In genomic region chrX:2574271-2574670, GRCh38 we compare ENCODE assay signal across 26 cellular contexts.
"Had no signal": no experiment of that assay in that cellular context is flagged by ENCODE, and none has a peak within 500 bp of the region (broad histone marks: within the 10 kb centered on the region; RNA-seq: fewer than 3 reads in every experiment).

No MANE protein-coding gene starts in this region.

- H3K4me3 Mint-ChIP-seq: naive B cell; naive thymus-derived CD8-positive, alpha-beta T cell; natural killer cell treated with Interleukin-12 subunit alpha and Interleukin-12 subunit beta and Interleukin-15 and Interleukin-18, amount 100 ng/mL, for 72 hours; neural progenitor cell; stimulated activated effector memory CD8-positive, alpha-beta T cell treated with anti-CD3 and anti-CD28 coated beads, Interleukin-12 subunit alpha, Interleukin-12 subunit beta, amount 100 ng/mL, for 72 hours; stimulated activated naive B cell treated with anti-CD40 and anti-IgM and Interleukin-4, amounts not matched to agents 10 μg/mL and 1 μg/mL and 100 μg/mL, for 72 hours; stimulated activated naive CD8-positive, alpha-beta T cell treated with anti-CD3 and anti-CD28 coated beads, Interleukin-15, Interleukin-2, amounts not matched to agents 100 ng/mL and 50 ng/mL, for 24 hours; type B pancreatic cell had no signal

- ATAC-seq: naive thymus-derived CD8-positive, alpha-beta T cell; natural killer cell treated with Interleukin-12 subunit alpha and Interleukin-12 subunit beta and Interleukin-15 and Interleukin-18, amount 100 ng/mL, for 72 hours; pancreas; psoas muscle; right cardiac atrium; right lobe of liver; stimulated activated effector memory CD8-positive, alpha-beta T cell treated with anti-CD3 and anti-CD28 coated beads, Interleukin-12 subunit alpha, Interleukin-12 subunit beta, amount 100 ng/mL, for 72 hours; stimulated activated naive B cell treated with anti-CD40 and anti-IgM and Interleukin-4, amounts not matched to agents 10 μg/mL and 1 μg/mL and 100 μg/mL, for 72 hours; upper lobe of right lung had no signal

- H3K4me1 Mint-ChIP-seq: stimulated activated effector memory CD8-positive, alpha-beta T cell treated with anti-CD3 and anti-CD28 coated beads, Interleukin-12 subunit alpha, Interleukin-12 subunit beta, amount 100 ng/mL, for 72 hours had no signal

- H3K36me3 ChIP-seq: neural progenitor cell, pancreas, right lobe of liver, sigmoid colon, stomach, thoracic aorta, thyroid gland, tibial nerve, upper lobe of right lung, uterus had no signal

- H3K4me1 ChIP-seq: pancreas, psoas muscle, right lobe of liver, sigmoid colon, stomach, thyroid gland, tibial nerve, upper lobe of right lung, uterus had no signal

- H3K9me3 ChIP-seq: pancreas, right lobe of liver, sigmoid colon, stomach, thoracic aorta, thyroid gland, tibial nerve, upper lobe of right lung, uterus had no signal

- H3K4me3 ChIP-seq: neural progenitor cell, pancreas, psoas muscle, right lobe of liver, sigmoid colon, stomach, thoracic aorta, thyroid gland, tibial nerve, upper lobe of right lung, uterus had no signal

- H3K27ac ChIP-seq: neural progenitor cell, pancreas, psoas muscle, right lobe of liver, sigmoid colon, stomach, thoracic aorta, thyroid gland, tibial nerve, upper lobe of right lung, uterus had no signal

- DNase-seq: naive B cell; naive thymus-derived CD8-positive, alpha-beta T cell; occipital lobe; pancreas; psoas muscle; right cardiac atrium; right lobe of liver; sigmoid colon; small intestine; stimulated activated CD4-positive, alpha-beta T cell treated with anti-CD3 and anti-CD28 coated beads, Interleukin-15, amount 100 ng/mL, for 24 hours; stimulated activated CD4-positive, alpha-beta T cell treated with anti-CD3 and anti-CD28 coated beads, Interleukin-2, amount 100 ng/mL, for 24 hours; stimulated activated CD4-positive, alpha-beta T cell treated with anti-CD3 and anti-CD28 coated beads, Interleukin-2, amount 100 ng/mL, for 48 hours; stimulated activated CD4-positive, alpha-beta T cell treated with anti-CD3 and anti-CD28 coated beads, Interleukin-4, amount 100 ng/mL, for 24 hours; stimulated activated naive B cell treated with anti-CD40 and anti-IgM and Interleukin-4, amounts not matched to agents 10 μg/mL and 1 μg/mL and 100 μg/mL, for 72 hours; stimulated activated naive CD4-positive, alpha-beta T cell treated with Interleukin-2 at 50 U/mL for 16 hours; stomach; thyroid gland; upper lobe of right lung; uterus had no signal

- H3K9me3 Mint-ChIP-seq: natural killer cell treated with Interleukin-12 subunit alpha and Interleukin-12 subunit beta and Interleukin-15 and Interleukin-18, amount 100 ng/mL, for 72 hours; stimulated activated effector memory CD8-positive, alpha-beta T cell treated with anti-CD3 and anti-CD28 coated beads, Interleukin-12 subunit alpha, Interleukin-12 subunit beta, amount 100 ng/mL, for 72 hours; stimulated activated naive CD8-positive, alpha-beta T cell treated with anti-CD3 and anti-CD28 coated beads, Interleukin-15, Interleukin-2, amounts not matched to agents 100 ng/mL and 50 ng/mL, for 24 hours; type B pancreatic cell had no signal

- H3K27ac Mint-ChIP-seq: naive thymus-derived CD8-positive, alpha-beta T cell; natural killer cell treated with Interleukin-12 subunit alpha and Interleukin-12 subunit beta and Interleukin-15 and Interleukin-18, amount 100 ng/mL, for 72 hours; neural progenitor cell; stimulated activated effector memory CD8-positive, alpha-beta T cell treated with anti-CD3 and anti-CD28 coated beads, Interleukin-12 subunit alpha, Interleukin-12 subunit beta, amount 100 ng/mL, for 72 hours; stimulated activated naive B cell treated with anti-CD40 and anti-IgM and Interleukin-4, amounts not matched to agents 10 μg/mL and 1 μg/mL and 100 μg/mL, for 72 hours; stimulated activated naive CD8-positive, alpha-beta T cell treated with anti-CD3 and anti-CD28 coated beads, Interleukin-15, Interleukin-2, amounts not matched to agents 100 ng/mL and 50 ng/mL, for 24 hours; type B pancreatic cell had no signal

- H3K36me3 Mint-ChIP-seq: natural killer cell treated with Interleukin-12 subunit alpha and Interleukin-12 subunit beta and Interleukin-15 and Interleukin-18, amount 100 ng/mL, for 72 hours; stimulated activated effector memory CD8-positive, alpha-beta T cell treated with anti-CD3 and anti-CD28 coated beads, Interleukin-12 subunit alpha, Interleukin-12 subunit beta, amount 100 ng/mL, for 72 hours; type B pancreatic cell had no signal
